Comparison of ENCODE assay signal across 31 cellular contexts in genomic region chr6:52409499-52409898, GRCh38. TPM values are rescaled to one million over a fixed set of nuclear protein-coding genes. Genes with fewer than 3 reads are reported as not detected.
DNase-seq lines count a peak whose midpoint lies in the region; ATAC-seq, FAIRE-seq and TF ChIP-seq lines count a peak whose summit lies in the region.
"Had no signal": no experiment of that assay in that cellular context is flagged by ENCODE, and none has a peak within 500 bp of the region (broad histone marks: within the 10 kb centered on the region; RNA-seq: fewer than 3 reads in every experiment).

No MANE protein-coding gene starts in this region.

- no peaks in the 10 kb centered on the region for H3K36me3 ChIP-seq in KMS-11 (ENCODE audit: insufficient read depth)
- no peaks in the 10 kb centered on the region for H3K36me3 ChIP-seq in astrocyte (ENCODE audit: insufficient read depth, low read length)
- H3K36me3 ChIP-seq in mesenchymal stem cell (ENCODE audit: control insufficient read depth in 1 of 2, insufficient read depth in 2 of 2, low read depth in 1 of 2, low read length in 2 of 2), result no peaks in the 10 kb centered on the region
- H3K36me3 ChIP-seq in body of pancreas (replicated peaks in 1 of 2; ENCODE audit: insufficient read depth in 1 of 2, low read depth in 2 of 2), result no peaks in the 10 kb centered on the region
- H3K36me3 ChIP-seq: colonic mucosa had no signal

- H3K9ac ChIP-seq in KMS-11 (no peak overlapping the region), astrocyte (ENCODE audit: low read length) (no peak overlapping the region), mesenchymal stem cell (ENCODE audit: low read length) (peak overlapping the region; percentile 3)

- peaks cover 16% of the 10 kb centered on the region for H3K79me1 ChIP-seq in mesenchymal stem cell (replicated peaks; ENCODE audit: low read length, poor library complexity, severe bottlenecking)

- H3K27me3 Mint-ChIP-seq in activated T-cell treated with anti-CD3 and anti-CD28 coated beads, Interleukin-2, amount 50 U/mL, for 24 hours, result no peaks in the 10 kb centered on the region
- no peaks in the 10 kb centered on the region for H3K27me3 Mint-ChIP-seq in activated T-cell treated with anti-CD3 and anti-CD28 coated beads, Interleukin-2, amount 50 U/mL, for 72 hours (ENCODE audit: low read depth)
- H3K27me3 Mint-ChIP-seq in astrocyte (ENCODE audit: low read depth, unreplicated experiment), result no peaks in the 10 kb centered on the region

- ATAC-seq in activated T-cell treated with anti-CD3 and anti-CD28 coated beads, Interleukin-2, amount 50 U/mL, for 72 hours (replicated peaks in 1 of 2), result no peak
- ATAC-seq in GM19328 (IDR thresholded peaks at IDR 0.05; ENCODE audit: unreplicated experiment) (no peak), body of pancreas (no peak)
- ATAC-seq: A549, esophagus mucosa had no signal

- no peak for FAIRE-seq in astrocyte (lab: Jason Lieb, UNC)
- FAIRE-seq: A549, bronchial epithelial cell, RCC 7860 had no signal

- no peak overlapping the region for H2BK5ac ChIP-seq in mesenchymal stem cell (ENCODE audit: low read depth, low read length, poor library complexity, severe bottlenecking)

- H3K14ac ChIP-seq in mesenchymal stem cell (ENCODE audit: low read length in 2 of 2), result no peak overlapping the region

- H3K9me3 Mint-ChIP-seq in activated T-cell treated with anti-CD3 and anti-CD28 coated beads, Interleukin-2, amount 50 U/mL, for 24 hours, result no peaks in the 10 kb centered on the region
- H3K9me3 Mint-ChIP-seq in activated T-cell treated with anti-CD3 and anti-CD28 coated beads, Interleukin-2, amount 50 U/mL, for 72 hours, result no peaks in the 10 kb centered on the region
- no peaks in the 10 kb centered on the region for H3K9me3 Mint-ChIP-seq in astrocyte (ENCODE audit: unreplicated experiment)
- H3K9me3 Mint-ChIP-seq: endodermal cell, nephron had no signal

- no peak for TF ChIP-seq CTCF in KMS-11 (conservative IDR thresholded peaks at IDR 0.05; ENCODE audit: low read depth, low read length)
- TF ChIP-seq CTCF in astrocyte (IDR thresholded peaks at IDR 0.05; ENCODE audit: insufficient read depth, low read depth, low read length), result no peak
- no peak for TF ChIP-seq CTCF in body of pancreas (IDR thresholded peaks at IDR 0.05)

- peaks cover 36% of the 10 kb centered on the region for H3K4me1 ChIP-seq in KMS-11 (ENCODE audit: low read depth, poor library complexity, severe bottlenecking)
- no peaks in the 10 kb centered on the region for H3K4me1 ChIP-seq in astrocyte (ENCODE audit: insufficient read depth, low read length)
- no peaks in the 10 kb centered on the region for H3K4me1 ChIP-seq in mesenchymal stem cell (ENCODE audit: control insufficient read depth, insufficient read depth, low read depth, low read length)
- H3K4me1 ChIP-seq in body of pancreas, result no peaks in the 10 kb centered on the region
- H3K4me1 ChIP-seq: A549, colonic mucosa had no signal

- H3K4me3 ChIP-seq in KMS-11 (IDR thresholded peaks at IDR 0.05; ENCODE audit: insufficient read depth, low read depth, low read length) (no peak overlapping the region), astrocyte (ENCODE audit: insufficient read depth, low read depth, low read length) (no peak overlapping the region), mesenchymal stem cell (ENCODE audit: insufficient read depth in 1 of 2, low read depth in 1 of 2, low read length in 2 of 2) (no peak overlapping the region), body of pancreas (no peak overlapping the region)
- H3K4me3 ChIP-seq: A549, colonic mucosa, smooth muscle cell, transverse colon had no signal

- no peak overlapping the region for H4K91ac ChIP-seq in mesenchymal stem cell (ENCODE audit: low read length)

- DNase-seq in activated T-cell treated with anti-CD3 and anti-CD28 coated beads, Interleukin-2, amount 50 U/mL, for 24 hours, result no peak
- DNase-seq in activated T-cell treated with anti-CD3 and anti-CD28 coated beads, Interleukin-2, amount 50 U/mL, for 72 hours, result no peak
- DNase-seq in astrocyte (ENCODE audit: low read depth) (no peak), mesenchymal stem cell (no peak), body of pancreas (no peak), T-helper 9 cell (no peak)
- DNase-seq: activated CD4-positive, alpha-beta T cell treated with anti-CD3 and anti-CD28 coated beads, Interleukin-2, amount 50 U/mL, for 48 hours; activated CD4-positive, CD25-positive, alpha-beta regulatory T cell; activated CD8-positive, alpha-beta memory T cell treated with anti-CD3 and anti-CD28 coated beads, Interleukin-2, amount 50 U/mL, for 48 hours; activated effector memory CD4-positive, alpha-beta T cell treated with Interleukin-2 at 50 U/mL for 16 hours; amygdala; colonic mucosa; DMS53; endodermal cell; GOT3; islet precursor cell; midbrain; NCI-H2081; NCI-H226; NCI-H748 treated with DMSO at 0.1 percent for 48 hours; SIG-M5; stimulated activated CD4-positive, alpha-beta T cell treated with anti-CD3 and anti-CD28 coated beads, Interleukin-1b, Interleukin-23, amount 100 ng/mL, for 48 hours; transverse colon had no signal

- peaks cover 3% of the 10 kb centered on the region for H3K36me3 Mint-ChIP-seq in activated T-cell treated with anti-CD3 and anti-CD28 coated beads, Interleukin-2, amount 50 U/mL, for 24 hours (ENCODE audit: low read depth)
- H3K36me3 Mint-ChIP-seq in activated T-cell treated with anti-CD3 and anti-CD28 coated beads, Interleukin-2, amount 50 U/mL, for 72 hours (ENCODE audit: insufficient read depth in 2 of 2), result peaks cover 0 to 2% of the 10 kb centered on the region in 2 donors
- no peaks in the 10 kb centered on the region for H3K36me3 Mint-ChIP-seq in astrocyte (ENCODE audit: low read depth, unreplicated experiment)

- no peaks in the 10 kb centered on the region for H3K9me3 ChIP-seq in astrocyte (ENCODE audit: insufficient read depth, low read depth, low read length)
- no peaks in the 10 kb centered on the region for H3K9me3 ChIP-seq in mesenchymal stem cell (ENCODE audit: control insufficient read depth, low read length)
- H3K9me3 ChIP-seq in body of pancreas, result no peaks in the 10 kb centered on the region
- H3K9me3 ChIP-seq: A549, colonic mucosa, transverse colon had no signal

- H3K4me2 ChIP-seq in KMS-11, result 0 out of 2 replicates have a peak overlapping the region, but pooled peaks have one; percentile 1
- no peak overlapping the region for H3K4me2 ChIP-seq in astrocyte (ENCODE audit: low read length)
- no peak overlapping the region for H3K4me2 ChIP-seq in mesenchymal stem cell (ENCODE audit: low read length, poor library complexity, severe bottlenecking)
- H3K4me2 ChIP-seq: A549, smooth muscle cell had no signal

- H3K27me3 ChIP-seq in KMS-11 (ENCODE audit: insufficient read depth, low read depth) (no peaks in the 10 kb centered on the region), astrocyte (ENCODE audit: insufficient read depth, low read length) (no peaks in the 10 kb centered on the region), mesenchymal stem cell (ENCODE audit: control insufficient read depth in 1 of 2, insufficient read depth in 1 of 2, low read length in 2 of 2) (no peaks in the 10 kb centered on the region), body of pancreas (no peaks in the 10 kb centered on the region)
- H3K27me3 ChIP-seq: colonic mucosa, transverse colon had no signal

- H3K4ac ChIP-seq in mesenchymal stem cell (ENCODE audit: low read depth in 1 of 2, low read length in 2 of 2), result no peak overlapping the region

- peaks cover 19% of the 10 kb centered on the region for H3K4me1 Mint-ChIP-seq in activated T-cell treated with anti-CD3 and anti-CD28 coated beads, Interleukin-2, amount 50 U/mL, for 24 hours (ENCODE audit: low read depth)
- H3K4me1 Mint-ChIP-seq in activated T-cell treated with anti-CD3 and anti-CD28 coated beads, Interleukin-2, amount 50 U/mL, for 72 hours (ENCODE audit: low read depth), result peaks cover 9% of the 10 kb centered on the region
- peaks cover 28% of the 10 kb centered on the region for H3K4me1 Mint-ChIP-seq in astrocyte (ENCODE audit: low read depth, unreplicated experiment)
- H3K4me1 Mint-ChIP-seq: nephron had no signal

- intact Hi-C loops in body of pancreas (cut with DNase I), result no loop called here

- H3K18ac ChIP-seq in mesenchymal stem cell (ENCODE audit: low read depth in 1 of 2, low read length in 2 of 2), result no peak overlapping the region

- no CpG with 5 or more reads among the region's 1 CpG for WGBS in mesenchymal stem cell
- 31 to 43% methylated on average over 1 of the region's 1 CpG for WGBS in body of pancreas, 2 donors

- H4K20me1 ChIP-seq in KMS-11 (ENCODE audit: insufficient read depth) (no peaks in the 10 kb centered on the region), astrocyte (ENCODE audit: insufficient read depth, low read length) (no peaks in the 10 kb centered on the region)

- no peak overlapping the region for H4K8ac ChIP-seq in mesenchymal stem cell (ENCODE audit: low read length)

- H3K79me2 ChIP-seq in KMS-11 (ENCODE audit: insufficient read depth, low read depth), result no peaks in the 10 kb centered on the region
- no peaks in the 10 kb centered on the region for H3K79me2 ChIP-seq in astrocyte (ENCODE audit: insufficient read depth, low read length)

- H2BK120ac ChIP-seq in mesenchymal stem cell (ENCODE audit: low read depth, low read length), result no peak overlapping the region

- no peak overlapping the region for H3K4me3 Mint-ChIP-seq in activated T-cell treated with anti-CD3 and anti-CD28 coated beads, Interleukin-2, amount 50 U/mL, for 24 hours
- no peak overlapping the region for H3K4me3 Mint-ChIP-seq in activated T-cell treated with anti-CD3 and anti-CD28 coated beads, Interleukin-2, amount 50 U/mL, for 72 hours
- no peak overlapping the region for H3K4me3 Mint-ChIP-seq in astrocyte (ENCODE audit: unreplicated experiment)
- H3K4me3 Mint-ChIP-seq: endodermal cell, nephron had no signal

- no peak overlapping the region for H2AK5ac ChIP-seq in mesenchymal stem cell (ENCODE audit: low read length, severe bottlenecking)

- H3K27ac ChIP-seq in KMS-11 (no peak overlapping the region), astrocyte (ENCODE audit: low read depth, low read length) (no peak overlapping the region), mesenchymal stem cell (ENCODE audit: low read length, poor library complexity, severe bottlenecking) (no peak overlapping the region), body of pancreas (no peak overlapping the region)
- H3K27ac ChIP-seq: A549, colonic mucosa had no signal

- TF ChIP-seq POLR2A in body of pancreas (IDR thresholded peaks at IDR 0.05), result no peak

- peak overlapping the region; percentile 33 for H3K27ac Mint-ChIP-seq in activated T-cell treated with anti-CD3 and anti-CD28 coated beads, Interleukin-2, amount 50 U/mL, for 24 hours
- H3K27ac Mint-ChIP-seq in activated T-cell treated with anti-CD3 and anti-CD28 coated beads, Interleukin-2, amount 50 U/mL, for 72 hours, result no peak overlapping the region
- peak overlapping the region; percentile 4 for H3K27ac Mint-ChIP-seq in astrocyte (ENCODE audit: unreplicated experiment)
- H3K27ac Mint-ChIP-seq: endodermal cell had no signal

- no peak overlapping the region for H3K23ac ChIP-seq in mesenchymal stem cell (ENCODE audit: low read length in 2 of 2)

- H2AFZ ChIP-seq in KMS-11 (ENCODE audit: low read depth) (no peak overlapping the region), astrocyte (ENCODE audit: low read depth, low read length) (no peak overlapping the region), mesenchymal stem cell (ENCODE audit: low read depth, low read length) (no peak overlapping the region)

- no peak overlapping the region for H2BK12ac ChIP-seq in mesenchymal stem cell (ENCODE audit: low read length in 2 of 2)

- H2BK15ac ChIP-seq in mesenchymal stem cell (ENCODE audit: low read depth, poor library complexity, severe bottlenecking), result no peak overlapping the region

RNA-seq across cellular contexts. Expression of gene EFHC1, which starts 10.6 kb away (rescaled TPM):
- 1 to 10 TPM; 4.6 to 5.1 TPM for total RNA-seq in activated T-cell treated with anti-CD3 and anti-CD28 coated beads, Interleukin-2, amount 50 U/mL, for 72 hours
- total RNA-seq in astrocyte (25.6 and 30.6 TPM in 2 replicates), body of pancreas (10 to 100 TPM; 11.5 to 17.4 TPM)
- 12.4 TPM for polyA plus RNA-seq in mesenchymal stem cell (2013, experiment 1 of 2)
- 12.0 TPM for polyA plus RNA-seq in mesenchymal stem cell (2013, experiment 2 of 2)

RNA-seq across cellular contexts. Expression of gene PAQR8, which starts 47.5 kb away (rescaled TPM):
- total RNA-seq in activated T-cell treated with anti-CD3 and anti-CD28 coated beads, Interleukin-2, amount 50 U/mL, for 72 hours, result 10 to 100 TPM; 14.6 to 21.0 TPM
- total RNA-seq in astrocyte, result 1.2 and 1.5 TPM in 2 replicates
- 2.3 TPM for polyA plus RNA-seq in mesenchymal stem cell (2013, experiment 1 of 2)
- polyA plus RNA-seq in mesenchymal stem cell (2013, experiment 2 of 2), result 2.4 TPM
- total RNA-seq in body of pancreas, result 1 to 10 TPM; 4.0 to 4.9 TPM
